Comparison of ENCODE assay signal across 23 cellular contexts in genomic region chr20:47669489-47669888, GRCh38.
"Had no signal": no experiment of that assay in that cellular context is flagged by ENCODE, and none has a peak within 500 bp of the region (broad histone marks: within the 10 kb centered on the region; RNA-seq: fewer than 3 reads in every experiment).

No MANE protein-coding gene starts in this region.

- H3K36me3 Mint-ChIP-seq: activated naive CD4-positive, alpha-beta T cell treated with anti-CD3 and anti-CD28 coated beads, Interleukin-2, amount 50 U/mL, for 72 hours; immature natural killer cell; naive thymus-derived CD8-positive, alpha-beta T cell; T-cell had no signal

- DNase-seq: activated CD4-positive, CD25-positive, alpha-beta regulatory T cell treated with anti-CD3 and anti-CD28 coated beads, Interleukin-2, amount 50 U/mL, for 72 hours; dorsolateral prefrontal cortex; effector memory CD8-positive, alpha-beta T cell; glutamatergic neuron; immature natural killer cell; naive thymus-derived CD8-positive, alpha-beta T cell; ovary; spleen; stimulated activated CD4-positive, alpha-beta T cell treated with anti-CD3 and anti-CD28 coated beads, Interleukin-4, amount 100 ng/mL, for 1 hour; stomach; T-cell; WERI-Rb-1 had no signal

- H3K27me3 Mint-ChIP-seq: central memory CD8-positive, alpha-beta T cell; effector memory CD8-positive, alpha-beta T cell; T-cell had no signal

- H3K4me3 Mint-ChIP-seq: activated T-helper 1 cell treated with anti-CD3 and anti-CD28 coated beads, Interleukin-12 subunit alpha, Interleukin-12 subunit beta, Interleukin-2, Interleukin-4 antibody, amounts not matched to agents 30 ng/mL and 10 ng/mL and 1 ng/mL, durations not matched to agents 14 hours and 24 hours and 36 hours; central memory CD8-positive, alpha-beta T cell; effector memory CD8-positive, alpha-beta T cell; immature natural killer cell; mesothelial cell of epicardium; T-cell had no signal

- H3K27ac Mint-ChIP-seq: activated T-helper 1 cell treated with anti-CD3 and anti-CD28 coated beads, Interleukin-12 subunit alpha, Interleukin-12 subunit beta, Interleukin-2, Interleukin-4 antibody, amounts not matched to agents 30 ng/mL and 10 ng/mL and 1 ng/mL, durations not matched to agents 14 hours and 24 hours and 36 hours; effector memory CD8-positive, alpha-beta T cell; immature natural killer cell; mesothelial cell of epicardium; T-cell had no signal

- H3K9me3 Mint-ChIP-seq: activated naive CD4-positive, alpha-beta T cell treated with anti-CD3 and anti-CD28 coated beads, Interleukin-2, amount 50 U/mL, for 72 hours; activated T-helper 1 cell treated with anti-CD3 and anti-CD28 coated beads, Interleukin-12 subunit alpha, Interleukin-12 subunit beta, Interleukin-2, Interleukin-4 antibody, amounts not matched to agents 30 ng/mL and 10 ng/mL and 1 ng/mL, durations not matched to agents 14 hours and 24 hours and 36 hours; central memory CD8-positive, alpha-beta T cell; effector memory CD8-positive, alpha-beta T cell; immature natural killer cell; mesothelial cell of epicardium; naive thymus-derived CD8-positive, alpha-beta T cell; T-cell had no signal

- H3K4me1 Mint-ChIP-seq: T-cell had no signal

- ATAC-seq: activated naive CD4-positive, alpha-beta T cell treated with anti-CD3 and anti-CD28 coated beads, Interleukin-2, amount 50 U/mL, for 72 hours; effector memory CD8-positive, alpha-beta T cell; left lobe of liver; naive thymus-derived CD8-positive, alpha-beta T cell; T-cell had no signal

- H3K27ac ChIP-seq: breast epithelium, dorsolateral prefrontal cortex, esophagus muscularis mucosa, hepatocyte, ovary, prostate gland, spleen, stomach, suprapubic skin, tibial nerve, WERI-Rb-1 had no signal
